8 cellular contexts compared by ENCODE assay signal in the genomic region with DNA sequence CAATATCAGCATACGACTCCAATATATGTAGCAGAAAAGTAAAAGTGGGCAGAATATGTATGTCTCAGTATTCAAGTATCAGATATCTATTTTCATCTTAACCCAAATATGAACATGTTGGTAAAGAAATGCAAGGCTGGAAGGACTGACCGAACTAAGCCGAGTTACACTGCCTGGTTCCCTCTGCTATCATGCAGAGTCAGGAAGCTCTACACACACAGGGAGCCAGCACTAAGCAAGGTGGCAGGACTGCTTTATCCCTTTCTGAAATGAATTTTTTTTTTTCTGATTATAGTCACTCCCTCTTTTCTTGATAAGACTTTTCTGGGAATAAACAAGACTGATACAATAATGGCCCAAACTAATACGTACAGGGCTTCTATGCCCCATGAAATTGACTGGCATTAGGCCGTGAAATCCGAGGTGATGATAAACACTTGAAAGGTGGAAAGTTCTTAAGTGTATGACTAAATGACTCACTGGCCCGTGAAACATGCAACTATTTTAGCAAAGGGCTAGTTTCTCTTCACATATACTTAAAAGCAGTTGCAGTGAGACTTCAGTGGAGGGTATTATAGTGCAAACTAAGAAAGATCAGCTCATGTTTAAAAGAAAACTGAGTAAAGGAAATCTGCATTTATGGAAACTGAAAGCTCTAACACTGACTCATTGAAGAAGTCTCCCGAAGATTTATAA.
A peak's percentile ranks its signal among the peaks of the same experiment; 100 is the strongest.
DNase-seq lines count a peak whose midpoint lies in the region; ATAC-seq and TF ChIP-seq lines count a peak whose summit lies in the region.

No MANE protein-coding gene starts in this region.

- ATAC-seq in GM21381 (IDR thresholded peaks at IDR 0.05; ENCODE audit: unreplicated experiment) (peak; percentile 59), HG03520 (IDR thresholded peaks at IDR 0.05; ENCODE audit: unreplicated experiment) (peak; percentile 90)

- peaks cover 0 to 15% of the 10 kb centered on the region in 2 donors for H3K36me3 ChIP-seq in duodenal mucosa (ENCODE audit: control insufficient read depth in 1 of 2, insufficient read depth in 2 of 2, low read length in 2 of 2)

- no peak for TF ChIP-seq CTCF in GM12864 (IDR thresholded peaks at IDR 0.05; ENCODE audit: low read depth, low read length, missing control alignments)

- H3K27ac ChIP-seq in duodenal mucosa (ENCODE audit: low read depth, low read length) = no peak overlapping the region

- H3K9ac ChIP-seq in duodenal mucosa (ENCODE audit: low read depth in 1 of 2, low read length in 2 of 2) = no peak overlapping the region

- H3K4me1 ChIP-seq in duodenal mucosa (ENCODE audit: control insufficient read depth in 1 of 2, insufficient read depth in 2 of 2, low read length in 2 of 2) = peaks cover 13 to 29% of the 10 kb centered on the region in 2 donors

- DNase-seq in GM12864 (ENCODE audit: low read depth) (peak; percentile 50), NCI-H146 (lab: John Stamatoyannopoulos, UW) (no peak), activated gamma-delta T cell treated with Interleukin-2 at 50 U/mL for 16 hours (no peak), pons (ENCODE audit: low spot score) (no peak), SIG-M5 (lab: John Stamatoyannopoulos, UW) (no peak)

- H3K4me3 ChIP-seq in GM12864 (ENCODE audit: low read depth, low read length) = no peak overlapping the region; the same call in 1 of the 2 replicates
- peak overlapping the region; percentile 1 to 40 for H3K4me3 ChIP-seq in duodenal mucosa (ENCODE audit: low read depth in 1 of 2, low read length in 2 of 2)

- peaks cover 10 to 12% of the 10 kb centered on the region in 2 donors for H3K9me3 ChIP-seq in duodenal mucosa (ENCODE audit: control insufficient read depth in 1 of 2, low read length in 2 of 2)

- H3K27me3 ChIP-seq in duodenal mucosa (ENCODE audit: control insufficient read depth in 1 of 2, insufficient read depth in 2 of 2, low read length in 2 of 2) = no peaks in the 10 kb centered on the region
